Comparison of ENCODE assay signal across 9 cellular contexts in genomic region chr9:5886114-5886939, GRCh38. TPM values are rescaled to one million over a fixed set of nuclear protein-coding genes. Genes with fewer than 3 reads are reported as not detected.
DNase-seq lines count a peak whose midpoint lies in the region; ATAC-seq, FAIRE-seq and TF ChIP-seq lines count a peak whose summit lies in the region.
"Had no signal": no experiment of that assay in that cellular context is flagged by ENCODE, and none has a peak within 500 bp of the region (broad histone marks: within the 10 kb centered on the region; RNA-seq: fewer than 3 reads in every experiment).

No MANE protein-coding gene starts in this region.

- H3K4me2 ChIP-seq in astrocyte (ENCODE audit: low read length), result no peak overlapping the region

- peak; percentile 83 for TF ChIP-seq CTCF in astrocyte (IDR thresholded peaks at IDR 0.05; ENCODE audit: insufficient read depth, low read depth, low read length)

- H3K27me3 Mint-ChIP-seq in astrocyte (ENCODE audit: low read depth, unreplicated experiment), result no peaks in the 10 kb centered on the region

- no peak for FAIRE-seq in astrocyte (lab: Jason Lieb, UNC)

- H3K9me3 ChIP-seq in astrocyte (ENCODE audit: insufficient read depth, low read depth, low read length), result no peaks in the 10 kb centered on the region

- H3K9me3 Mint-ChIP-seq in astrocyte (ENCODE audit: unreplicated experiment), result no peaks in the 10 kb centered on the region

- peak; percentile 83 for DNase-seq in NK-92 treated with Interleukin-12 subunit alpha and Interleukin-12 subunit beta, amount 100 ng/mL, for 24 hours (lab: John Stamatoyannopoulos, UW)
- DNase-seq in NK-92 (lab: John Stamatoyannopoulos, UW; ENCODE audit: unreplicated experiment), result no peak
- peak; percentile 69 for DNase-seq in NCI-H1105 (lab: John Stamatoyannopoulos, UW)
- peak; percentile 25 for DNase-seq in T1000 (lab: John Stamatoyannopoulos, UW)
- DNase-seq in astrocyte (ENCODE audit: low read depth), result peak; percentile 24
- DNase-seq in iPS DF 4.7 (ENCODE audit: extremely low read depth, low spot score), result peak; percentile 71
- peak; percentile 82 for DNase-seq in stimulated activated CD4-positive, alpha-beta T cell treated with anti-CD3 and anti-CD28 coated beads, Interleukin-12 subunit alpha, Interleukin-12 subunit beta, amount 100 ng/mL, for 4 hours

- H4K20me1 ChIP-seq in astrocyte (ENCODE audit: insufficient read depth, low read length), result no peaks in the 10 kb centered on the region

- H3K79me2 ChIP-seq in astrocyte (ENCODE audit: insufficient read depth, low read length), result no peaks in the 10 kb centered on the region

- ATAC-seq in HG02642 (IDR thresholded peaks at IDR 0.05; ENCODE audit: poor library complexity, unreplicated experiment), result peak; percentile 95

- no peaks in the 10 kb centered on the region for H3K36me3 ChIP-seq in astrocyte (ENCODE audit: insufficient read depth, low read length)

- no peaks in the 10 kb centered on the region for H3K4me1 Mint-ChIP-seq in astrocyte (ENCODE audit: low read depth, unreplicated experiment)

- H3K36me3 Mint-ChIP-seq in astrocyte (ENCODE audit: low read depth, unreplicated experiment), result no peaks in the 10 kb centered on the region

- no peak overlapping the region for H3K9ac ChIP-seq in astrocyte (ENCODE audit: low read length)

- H3K4me1 ChIP-seq in astrocyte (ENCODE audit: insufficient read depth, low read length), result no peaks in the 10 kb centered on the region

- no peak overlapping the region for H3K27ac ChIP-seq in astrocyte (ENCODE audit: low read depth, low read length)

- no peak overlapping the region for H3K27ac Mint-ChIP-seq in astrocyte (ENCODE audit: unreplicated experiment)

- no peak overlapping the region for H3K4me3 Mint-ChIP-seq in astrocyte (ENCODE audit: unreplicated experiment)

- H3K4me3 ChIP-seq in astrocyte (ENCODE audit: insufficient read depth, low read depth, low read length), result no peak overlapping the region

- H3K27me3 ChIP-seq in astrocyte (ENCODE audit: insufficient read depth, low read length), result peaks cover 7% of the 10 kb centered on the region

- no peak overlapping the region for H2AFZ ChIP-seq in astrocyte (ENCODE audit: low read depth, low read length)

RNA-seq across cellular contexts. Expression of gene MLANA, which starts 4.4 kb away (rescaled TPM):
- not detected in 2 replicates for total RNA-seq in astrocyte
- total RNA-seq: urinary bladder had no signal

RNA-seq across cellular contexts. Expression of gene ERMP1, which starts 53.4 kb away (rescaled TPM):
- 8.8 and 11.8 TPM in 2 replicates for total RNA-seq in astrocyte
